In genomic region chr13:30690282-30691188, GRCh38 we compare ENCODE assay signal across 9 cellular contexts. TPM values are rescaled to one million over a fixed set of nuclear protein-coding genes. Genes with fewer than 3 reads are reported as not detected.
DNase-seq lines count a peak whose midpoint lies in the region; ATAC-seq and TF ChIP-seq lines count a peak whose summit lies in the region.
"Had no signal": no experiment of that assay in that cellular context is flagged by ENCODE, and none has a peak within 500 bp of the region (broad histone marks: within the 10 kb centered on the region; RNA-seq: fewer than 3 reads in every experiment).

No MANE protein-coding gene starts in this region.

- TF ChIP-seq POLR2A in NB4 (IDR thresholded peaks at IDR 0.05; ENCODE audit: extremely low read depth, insufficient read length): no peak

- intact Hi-C loops in CD4-positive, alpha-beta memory T cell (cut with micrococcal nuclease): no loop called here
- intact Hi-C loops in heart right ventricle (cut with DNase I): no loop called here

- H3K9ac ChIP-seq in skeletal muscle tissue (ENCODE audit: low read depth in 1 of 3, low read length in 3 of 3): peak overlapping the region; percentile 50 to 73 (median 63)

- no peaks in the 10 kb centered on the region for H3K36me3 Mint-ChIP-seq in CD4-positive, alpha-beta memory T cell
- no peaks in the 10 kb centered on the region for H3K36me3 Mint-ChIP-seq in activated naive CD4-positive, alpha-beta T cell treated with anti-CD3 and anti-CD28 coated beads, Interleukin-2, amount 10 ng/mL, durations not matched to agents 7 days and 5 days

- ATAC-seq in GM21367 (IDR thresholded peaks at IDR 0.05; ENCODE audit: unreplicated experiment): peak; percentile 68
- peak; percentile 82 to 95 (median 88) for ATAC-seq in heart right ventricle

- H3K27ac Mint-ChIP-seq in CD4-positive, alpha-beta memory T cell: peak overlapping the region; percentile 11 to 87 (median 68)
- H3K27ac Mint-ChIP-seq in activated naive CD4-positive, alpha-beta T cell treated with anti-CD3 and anti-CD28 coated beads, Interleukin-2, amount 10 ng/mL, durations not matched to agents 7 days and 5 days: peak overlapping the region; percentile 45

- no peak overlapping the region for H3K27ac ChIP-seq in CD4-positive, alpha-beta memory T cell (ENCODE audit: low read depth, low read length)
- H3K27ac ChIP-seq in heart right ventricle: peak overlapping the region; percentile 38 to 84 (median 58)
- H3K27ac ChIP-seq in skeletal muscle tissue (ENCODE audit: low read depth, low read length): peak overlapping the region; percentile 14

- TF ChIP-seq CTCF in NB4 (IDR thresholded peaks at IDR 0.05; ENCODE audit: low read depth, low read length) (no peak), heart right ventricle (IDR thresholded peaks at IDR 0.05) (no peak)

- peaks cover 0 to 8% (median 0%) of the 10 kb centered on the region in 8 donors for H3K9me3 Mint-ChIP-seq in CD4-positive, alpha-beta memory T cell
- H3K9me3 Mint-ChIP-seq in activated naive CD4-positive, alpha-beta T cell treated with anti-CD3 and anti-CD28 coated beads, Interleukin-2, amount 10 ng/mL, durations not matched to agents 7 days and 5 days: peaks cover 3% of the 10 kb centered on the region

- H3K4me3 Mint-ChIP-seq in CD4-positive, alpha-beta memory T cell: peak overlapping the region; percentile 77 to 92 (median 80)
- H3K4me3 Mint-ChIP-seq in activated naive CD4-positive, alpha-beta T cell treated with anti-CD3 and anti-CD28 coated beads, Interleukin-2, amount 10 ng/mL, durations not matched to agents 7 days and 5 days: peak overlapping the region; percentile 34

- CTCF ChIA-PET in CD4-positive, alpha-beta memory T cell (lab: Charles Lee; ENCODE audit: partially characterized antibody): interaction anchor here (0.9 to 1.3 kb wide), 2 partner anchors 49 to 112 kb away, joined by 3 read pairs; no protein-coding TSS in a partner anchor
- CTCF ChIA-PET in activated naive CD4-positive, alpha-beta T cell treated with anti-CD3 and anti-CD28 coated beads, Interleukin-2, amount 10 ng/mL, durations not matched to agents 7 days and 5 days (lab: Charles Lee): no interaction called here

- 43 to 47% methylated on average over 21 of the region's 21 CpGs for WGBS in heart right ventricle, 2 donors

- H3K27me3 Mint-ChIP-seq in CD4-positive, alpha-beta memory T cell: peaks cover 1 to 4% of the 10 kb centered on the region in 2 donors
- peaks cover 49% of the 10 kb centered on the region for H3K27me3 Mint-ChIP-seq in activated naive CD4-positive, alpha-beta T cell treated with anti-CD3 and anti-CD28 coated beads, Interleukin-2, amount 10 ng/mL, durations not matched to agents 7 days and 5 days

- peak in 3 of 5 donors; percentile 19 to 27 (median 19) for DNase-seq in CD4-positive, alpha-beta memory T cell
- peak; percentile 87 for DNase-seq in NB4 (ENCODE audit: low read depth)
- DNase-seq in activated naive CD4-positive, alpha-beta T cell treated with anti-CD3 and anti-CD28 coated beads, Interleukin-2, amount 10 ng/mL, durations not matched to agents 7 days and 5 days: peak; percentile 52
- DNase-seq in heart right ventricle: peak; percentile 42 to 59
- no peak for DNase-seq in kidney glomerular epithelial cell (lab: John Stamatoyannopoulos, UW)
- DNase-seq in NCI-H1436 treated with DMSO at 0.1 percent for 48 hours (lab: John Stamatoyannopoulos, UW): no peak

- H3K4me3 ChIP-seq in CD4-positive, alpha-beta memory T cell (ENCODE audit: low read length in 2 of 2): peak overlapping the region in 1 of 2 donors; percentile 14
- H3K4me3 ChIP-seq in NB4 (ENCODE audit: low read depth, low read length) (peak overlapping the region; percentile 61), heart right ventricle (peak overlapping the region in 9 of 10 donors; percentile 15 to 55 (median 45)), skeletal muscle tissue (ENCODE audit: low read length in 3 of 3) (peak overlapping the region; percentile 67 to 81 (median 71))

- no peaks in the 10 kb centered on the region for H3K27me3 ChIP-seq in CD4-positive, alpha-beta memory T cell (ENCODE audit: insufficient read depth, low read length)
- H3K27me3 ChIP-seq in heart right ventricle (no peaks in the 10 kb centered on the region), skeletal muscle tissue (ENCODE audit: control insufficient read depth in 3 of 3, insufficient read depth in 3 of 3, low read length in 3 of 3) (no peaks in the 10 kb centered on the region)

- no peaks in the 10 kb centered on the region for H3K9me3 ChIP-seq in CD4-positive, alpha-beta memory T cell (ENCODE audit: control insufficient read depth in 1 of 2, low read length in 2 of 2)
- peaks cover 0 to 11% (median 0%) of the 10 kb centered on the region in 11 donors for H3K9me3 ChIP-seq in heart right ventricle
- H3K9me3 ChIP-seq in skeletal muscle tissue (ENCODE audit: control insufficient read depth in 3 of 3, low read length in 3 of 3): no peaks in the 10 kb centered on the region

- H3K4me1 ChIP-seq in CD4-positive, alpha-beta memory T cell (ENCODE audit: insufficient read depth, low read length): peaks cover 4% of the 10 kb centered on the region
- H3K4me1 ChIP-seq in heart right ventricle (peaks cover 0 to 24% (median 4%) of the 10 kb centered on the region in 9 donors), skeletal muscle tissue (ENCODE audit: control insufficient read depth in 3 of 3, insufficient read depth in 3 of 3, low read length in 3 of 3) (peaks cover 9 to 11% (median 10%) of the 10 kb centered on the region in 3 donors)

- H3K36me3 ChIP-seq in CD4-positive, alpha-beta memory T cell (ENCODE audit: insufficient read depth, low read length): no peaks in the 10 kb centered on the region
- no peaks in the 10 kb centered on the region for H3K36me3 ChIP-seq in heart right ventricle
- no peaks in the 10 kb centered on the region for H3K36me3 ChIP-seq in skeletal muscle tissue (ENCODE audit: control insufficient read depth in 3 of 3, insufficient read depth in 3 of 3, low read length in 3 of 3)

- H3K4me1 Mint-ChIP-seq in CD4-positive, alpha-beta memory T cell: peaks cover 5 to 14% (median 9%) of the 10 kb centered on the region in 4 donors
- H3K4me1 Mint-ChIP-seq in activated naive CD4-positive, alpha-beta T cell treated with anti-CD3 and anti-CD28 coated beads, Interleukin-2, amount 10 ng/mL, durations not matched to agents 7 days and 5 days: peaks cover 12% of the 10 kb centered on the region

- POLR2A ChIA-PET in CD4-positive, alpha-beta memory T cell (lab: Charles Lee; ENCODE audit: partially characterized antibody): interaction anchor here (0.7 to 1.1 kb wide), 3 partner anchors 15 to 179 kb away, joined by 3 to 7 read pairs (median 5); no protein-coding TSS in a partner anchor

RNA-seq across cellular contexts. Expression of gene ALOX5AP, which starts 44.8 kb away (rescaled TPM):
- total RNA-seq in CD4-positive, alpha-beta memory T cell: 10 to 100 TPM; 53.7 to 54.0 TPM
- polyA plus RNA-seq in CD4-positive, alpha-beta memory T cell: 100 to 1,000 TPM; 377 to 569 TPM
- total RNA-seq in heart right ventricle (10 to 100 TPM in 2 of 10 donors, 1 to 10 TPM in 8; 1.0 to 19.5 (median 4.6) TPM), skeletal muscle tissue (6.8 TPM)
- 10 to 100 TPM in 1 of 2 donors, under 1 TPM in 1; 0.95 to 14.5 TPM for polyA plus RNA-seq in heart right ventricle
- total RNA-seq: pulmonary artery endothelial cell had no signal

Comparison
In these comparisons a context has a peak if more than half of its experiments do, and no peak if none do; other contexts are left out.
1. DNase-seq: peak in CD4-positive, alpha-beta memory T cell (3 of 5), NB4 (single experiment), activated naive CD4-positive, alpha-beta T cell treated with anti-CD3 and anti-CD28 coated beads, Interleukin-2, amount 10 ng/mL, durations not matched to agents 7 days and 5 days (single experiment) and heart right ventricle (2 of 2); none in kidney glomerular epithelial cell (single experiment) and NCI-H1436 treated with DMSO at 0.1 percent for 48 hours (single experiment).